ENCODE assay signal across 23 cellular contexts in the genomic region with DNA sequence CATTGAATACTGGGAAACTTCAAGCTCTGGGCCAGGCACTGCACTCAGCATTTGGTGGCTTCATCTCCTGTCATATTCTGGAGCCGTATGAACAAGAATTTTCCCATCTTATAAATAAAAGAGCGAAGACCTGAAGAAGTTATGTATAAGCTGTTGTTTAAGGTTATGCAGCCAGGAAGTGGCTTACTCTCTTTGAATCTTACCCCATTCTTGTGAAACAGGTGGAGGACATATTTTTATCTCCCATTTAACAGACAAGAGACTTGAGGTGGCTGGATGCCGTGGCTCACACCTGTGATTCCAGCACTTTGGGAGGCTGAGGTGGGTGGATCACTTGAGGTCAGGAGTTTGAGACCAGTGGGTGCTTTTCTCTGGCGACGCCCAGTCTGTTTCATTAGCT.
DNase-seq lines count a peak whose midpoint lies in the region; ATAC-seq and TF ChIP-seq lines count a peak whose summit lies in the region.
"Had no signal": no experiment of that assay in that cellular context is flagged by ENCODE, and none has a peak within 500 bp of the region (broad histone marks: within the 10 kb centered on the region; RNA-seq: fewer than 3 reads in every experiment).

No MANE protein-coding gene starts in this region.

- H3K9me3 ChIP-seq in neutrophil = no peaks in the 10 kb centered on the region
- H3K9me3 ChIP-seq: psoas muscle had no signal

- DNase-seq in activated T-cell treated with anti-CD3 and anti-CD28 coated beads, Interleukin-2, amount 50 U/mL, for 72 hours = no peak
- no peak for DNase-seq in activated T-cell treated with anti-CD3 and anti-CD28 coated beads, Interleukin-2, amount 50 U/mL, for 4 hours
- peak; percentile 87 for DNase-seq in Jurkat, Clone E6-1 (ENCODE audit: low read depth, low spot score)
- DNase-seq in stimulated activated naive CD8-positive, alpha-beta T cell treated with anti-CD3 and anti-CD28 coated beads, Interleukin-15, Interleukin-2, amounts not matched to agents 100 U/mL and 50 U/mL, for 24 hours = no peak
- DNase-seq: ACHN; C1 segment of cervical spinal cord; DMS 273 treated with DMSO at 0.1 percent for 48 hours; endodermal cell; GF-D8; GOT3; NCI-H748 treated with DMSO at 0.1 percent for 48 hours; OCI-M1; SHP77 treated with DMSO at 0.1 percent for 48 hours; stimulated activated CD4-positive, alpha-beta T cell treated with anti-CD3 and anti-CD28 coated beads, Interleukin-1b, Interleukin-23, amount 100 ng/mL, for 48 hours; stimulated activated naive CD4-positive, alpha-beta T cell treated with Interleukin-2 at 50 U/mL for 16 hours had no signal

- no peaks in the 10 kb centered on the region for H3K9me3 Mint-ChIP-seq in activated T-cell treated with anti-CD3 and anti-CD28 coated beads, Interleukin-2, amount 50 U/mL, for 72 hours
- H3K9me3 Mint-ChIP-seq in activated T-cell treated with anti-CD3 and anti-CD28 coated beads, Interleukin-2, amount 50 U/mL, for 4 hours = peaks cover 10% of the 10 kb centered on the region
- H3K9me3 Mint-ChIP-seq in activated naive CD8-positive, alpha-beta T cell (ENCODE audit: low read depth) = no peaks in the 10 kb centered on the region

- peaks cover 22 to 29% of the 10 kb centered on the region in 2 experiments for H3K4me1 ChIP-seq in neutrophil (ENCODE audit: control insufficient read depth in 1 of 2, insufficient read depth in 1 of 2, low read depth in 1 of 2, low read length in 1 of 2)

- H3K36me3 Mint-ChIP-seq in activated T-cell treated with anti-CD3 and anti-CD28 coated beads, Interleukin-2, amount 50 U/mL, for 72 hours (ENCODE audit: insufficient read depth in 2 of 2) = peaks cover 3 to 4% of the 10 kb centered on the region in 2 donors
- peaks cover 19% of the 10 kb centered on the region for H3K36me3 Mint-ChIP-seq in activated T-cell treated with anti-CD3 and anti-CD28 coated beads, Interleukin-2, amount 50 U/mL, for 4 hours (ENCODE audit: insufficient read depth)
- H3K36me3 Mint-ChIP-seq in activated naive CD8-positive, alpha-beta T cell = peaks cover 11% of the 10 kb centered on the region

- peak overlapping the region in 1 of 2 donors; percentile 14 for H3K4me3 Mint-ChIP-seq in activated T-cell treated with anti-CD3 and anti-CD28 coated beads, Interleukin-2, amount 50 U/mL, for 72 hours
- no peak overlapping the region for H3K4me3 Mint-ChIP-seq in activated T-cell treated with anti-CD3 and anti-CD28 coated beads, Interleukin-2, amount 50 U/mL, for 4 hours
- peak overlapping the region; percentile 53 for H3K4me3 Mint-ChIP-seq in activated naive CD8-positive, alpha-beta T cell
- H3K4me3 Mint-ChIP-seq: endodermal cell, neural crest cell had no signal

- H3K27me3 ChIP-seq in neutrophil = no peaks in the 10 kb centered on the region
- H3K27me3 ChIP-seq: tibial nerve had no signal

- ATAC-seq in activated T-cell treated with anti-CD3 and anti-CD28 coated beads, Interleukin-2, amount 50 U/mL, for 72 hours (replicated peaks in 1 of 2) = no peak
- no peak for ATAC-seq in activated T-cell treated with anti-CD3 and anti-CD28 coated beads, Interleukin-2, amount 50 U/mL, for 4 hours
- ATAC-seq in stimulated activated naive CD8-positive, alpha-beta T cell treated with anti-CD3 and anti-CD28 coated beads, Interleukin-15, Interleukin-2, amounts not matched to agents 100 U/mL and 50 U/mL, for 24 hours = no peak
- ATAC-seq in GM21526 (IDR thresholded peaks at IDR 0.05; ENCODE audit: low FRiP score, unreplicated experiment) (no peak), GM19035 (IDR thresholded peaks at IDR 0.05; ENCODE audit: unreplicated experiment) (no peak)
- ATAC-seq: activated naive CD4-positive, alpha-beta T cell treated with anti-CD3 and anti-CD28 coated beads, Interleukin-2, amount 50 U/mL, for 72 hours; psoas muscle had no signal

- peaks cover 48% of the 10 kb centered on the region for H3K4me1 Mint-ChIP-seq in activated T-cell treated with anti-CD3 and anti-CD28 coated beads, Interleukin-2, amount 50 U/mL, for 72 hours (ENCODE audit: low read depth)
- peaks cover 49% of the 10 kb centered on the region for H3K4me1 Mint-ChIP-seq in activated T-cell treated with anti-CD3 and anti-CD28 coated beads, Interleukin-2, amount 50 U/mL, for 4 hours (ENCODE audit: low read depth)
- H3K4me1 Mint-ChIP-seq in activated naive CD8-positive, alpha-beta T cell (ENCODE audit: low read depth) = peaks cover 48% of the 10 kb centered on the region

- no peak overlapping the region for H3K4me3 ChIP-seq in Jurkat, Clone E6-1 (ENCODE audit: low read length)
- no peak overlapping the region for H3K4me3 ChIP-seq in neutrophil (ENCODE audit: low read depth in 1 of 2, low read length in 1 of 2)
- H3K4me3 ChIP-seq: psoas muscle, tibial nerve had no signal

- no peak for TF ChIP-seq CTCF in neutrophil (IDR thresholded peaks at IDR 0.05)

- peak overlapping the region; percentile 72 for H3K27ac Mint-ChIP-seq in activated T-cell treated with anti-CD3 and anti-CD28 coated beads, Interleukin-2, amount 50 U/mL, for 72 hours
- H3K27ac Mint-ChIP-seq in activated naive CD8-positive, alpha-beta T cell = peak overlapping the region; percentile 90
- H3K27ac Mint-ChIP-seq: endodermal cell had no signal

- no peaks in the 10 kb centered on the region for H3K27me3 Mint-ChIP-seq in activated T-cell treated with anti-CD3 and anti-CD28 coated beads, Interleukin-2, amount 50 U/mL, for 72 hours (ENCODE audit: low read depth)
- no peaks in the 10 kb centered on the region for H3K27me3 Mint-ChIP-seq in activated T-cell treated with anti-CD3 and anti-CD28 coated beads, Interleukin-2, amount 50 U/mL, for 4 hours (ENCODE audit: low read depth)
- no peaks in the 10 kb centered on the region for H3K27me3 Mint-ChIP-seq in activated naive CD8-positive, alpha-beta T cell

- no peaks in the 10 kb centered on the region for H3K36me3 ChIP-seq in neutrophil

- peak overlapping the region; percentile 76 for H3K27ac ChIP-seq in neutrophil
- H3K27ac ChIP-seq: psoas muscle had no signal
